ENCODE assay signal across 8 cellular contexts in the genomic region with DNA sequence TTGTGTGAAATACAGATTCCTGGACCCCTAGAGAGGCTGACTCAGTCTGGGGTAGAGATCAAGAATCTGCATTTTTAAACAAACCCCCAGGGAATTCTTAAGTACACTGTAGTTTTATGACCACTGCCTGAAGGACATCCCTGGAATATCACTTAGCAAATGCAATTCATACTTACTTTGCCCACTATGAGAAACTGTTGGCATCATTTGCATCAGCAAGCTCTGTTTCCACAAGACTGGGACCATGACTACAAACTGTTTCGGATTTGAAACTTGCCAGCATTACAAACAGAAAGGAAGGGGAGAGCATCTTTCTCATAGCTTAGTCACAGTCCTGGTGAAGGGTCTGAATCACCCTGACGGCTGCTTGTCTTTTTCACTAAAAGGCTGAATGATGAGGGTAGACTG.
A peak's percentile ranks its signal among the peaks of the same experiment; 100 is the strongest.
DNase-seq lines count a peak whose midpoint lies in the region; ATAC-seq, FAIRE-seq and TF ChIP-seq lines count a peak whose summit lies in the region.

No MANE protein-coding gene starts in this region.

- no peak for TF ChIP-seq RAD21 in IMR-90 (IDR thresholded peaks at IDR 0.05; ENCODE audit: low read length)

- no peak overlapping the region for H2AK9ac ChIP-seq in IMR-90 (replicated peaks; ENCODE audit: low read depth, low read length, poor library complexity)

- peaks cover 4% of the 10 kb centered on the region for H3K9me1 ChIP-seq in IMR-90 (ENCODE audit: insufficient read depth, low read length)

- peaks cover 10% of the 10 kb centered on the region for H3K4me1 ChIP-seq in IMR-90 (ENCODE audit: control insufficient read depth, insufficient read depth, low read length)
- peaks cover 18% of the 10 kb centered on the region for H3K4me1 ChIP-seq in astrocyte (ENCODE audit: insufficient read depth, low read length)

- FAIRE-seq in astrocyte (lab: Jason Lieb, UNC): peak; percentile 88
- FAIRE-seq in HTR-8/SVneo (lab: Jason Lieb, UNC): no peak

- H2AK5ac ChIP-seq in IMR-90 (ENCODE audit: low read depth, low read length): no peak overlapping the region; the same call in 1 of the 2 replicates

- H3K4me3 Mint-ChIP-seq in astrocyte (ENCODE audit: unreplicated experiment): peak overlapping the region; percentile 17

- CTCF ChIA-PET in IMR-90 (lab: Yijun Ruan, JAX): interaction anchor here (1.1 to 1.2 kb wide), 3 partner anchors 23 to 81 kb away, joined by 3 read pairs; no protein-coding TSS in a partner anchor

- peak overlapping the region; percentile 36; the same call in 1 of the 2 replicates for H3K56ac ChIP-seq in IMR-90 (ENCODE audit: extremely low read depth, insufficient read depth, low read length)

- no peaks in the 10 kb centered on the region for H3K9me3 Mint-ChIP-seq in astrocyte (ENCODE audit: unreplicated experiment)

- peak overlapping the region; percentile 76 for H2BK5ac ChIP-seq in IMR-90 (ENCODE audit: low read depth, low read length, poor library complexity, severe bottlenecking)

- H3K27ac Mint-ChIP-seq in astrocyte (ENCODE audit: unreplicated experiment): peak overlapping the region; percentile 94

- 0 out of 2 replicates have a peak overlapping the region, but pooled peaks have one; percentile 2 for H3K27ac ChIP-seq in IMR-90 (ENCODE audit: insufficient read depth, low read length)
- H3K27ac ChIP-seq in astrocyte (ENCODE audit: low read depth, low read length): peak overlapping the region; percentile 47
- no peak overlapping the region for H3K27ac ChIP-seq in WERI-Rb-1

- H3K14ac ChIP-seq in IMR-90 (replicated peaks; ENCODE audit: low read depth, low read length): no peak overlapping the region

- peak overlapping the region; percentile 42; the same call in 1 of the 3 replicates for H2BK15ac ChIP-seq in IMR-90 (ENCODE audit: low read depth, low read length)

- in situ Hi-C loops in IMR-90 (cut with MboI; ENCODE audit: low sequenced_read_pairs): no loop called here

- H3K36me3 Mint-ChIP-seq in astrocyte (ENCODE audit: low read depth, unreplicated experiment): no peaks in the 10 kb centered on the region

- no peaks in the 10 kb centered on the region for H3K9me3 ChIP-seq in IMR-90 (ENCODE audit: control insufficient read depth, insufficient read depth, low read length)
- no peaks in the 10 kb centered on the region for H3K9me3 ChIP-seq in astrocyte (ENCODE audit: insufficient read depth, low read depth, low read length)
- H3K9me3 ChIP-seq in WERI-Rb-1 (ENCODE audit: severe bottlenecking): no peaks in the 10 kb centered on the region

- peak overlapping the region; percentile 78 for H2BK120ac ChIP-seq in IMR-90 (ENCODE audit: low read depth, low read length)

- H3K27me3 Mint-ChIP-seq in astrocyte (ENCODE audit: low read depth, unreplicated experiment): no peaks in the 10 kb centered on the region

- H3K4me2 ChIP-seq in IMR-90 (ENCODE audit: low read depth, low read length) (peak overlapping the region; percentile 79), astrocyte (ENCODE audit: low read length) (peak overlapping the region; percentile 80)

- 0% methylated on average over 1 of the region's 2 CpGs; no CpG with 5 or more reads in 1 of the 2 experiments for WGBS in IMR-90 (ENCODE audit: extremely low coverage in 2 of 2, insufficient read length in 1 of 2), 2 experiments

- ATAC-seq in IMR-90 (ENCODE audit: low read depth) (peak; percentile 87), omental fat pad (ENCODE audit: low FRiP score) (peak; percentile 43), GM18505 (IDR thresholded peaks at IDR 0.05; ENCODE audit: unreplicated experiment) (no peak)

- TF ChIP-seq CTCF in IMR-90 (conservative IDR thresholded peaks at IDR 0.05; ENCODE audit: low read depth, low read length) (no peak), astrocyte (IDR thresholded peaks at IDR 0.05; ENCODE audit: insufficient read depth, low read depth, low read length) (no peak), omental fat pad (IDR thresholded peaks at IDR 0.05) (no peak), WERI-Rb-1 (IDR thresholded peaks at IDR 0.05; ENCODE audit: low read depth, low read length) (no peak)

- H3K36me3 ChIP-seq in IMR-90 (ENCODE audit: control insufficient read depth, insufficient read depth, low read length) (no peaks in the 10 kb centered on the region), astrocyte (ENCODE audit: insufficient read depth, low read length) (no peaks in the 10 kb centered on the region), WERI-Rb-1 (no peaks in the 10 kb centered on the region)

- H3K79me1 ChIP-seq in IMR-90 (ENCODE audit: low read depth in 1 of 2, low read length in 2 of 2): peaks cover 35 to 51% of the 10 kb centered on the region in 2 experiments

- peak overlapping the region; percentile 46; the same call in 1 of the 2 replicates for H2BK20ac ChIP-seq in IMR-90 (ENCODE audit: low read depth, low read length)

- H3K23ac ChIP-seq in IMR-90 (ENCODE audit: low read depth, low read length): peak overlapping the region; percentile 6

- peaks cover 9% of the 10 kb centered on the region for H3K79me2 ChIP-seq in astrocyte (ENCODE audit: insufficient read depth, low read length)

- no peak overlapping the region for H2AFZ ChIP-seq in IMR-90 (replicated peaks; ENCODE audit: low read length, poor library complexity)
- no peak overlapping the region for H2AFZ ChIP-seq in astrocyte (ENCODE audit: low read depth, low read length)

- H3K4me1 Mint-ChIP-seq in astrocyte (ENCODE audit: low read depth, unreplicated experiment): peaks cover 42% of the 10 kb centered on the region

- TF ChIP-seq POLR2A in IMR-90 (IDR thresholded peaks at IDR 0.05; ENCODE audit: low read depth, low read length): no peak
- no peak for TF ChIP-seq POLR2A in GM18505 (IDR thresholded peaks at IDR 0.05; ENCODE audit: borderline replicate concordance, extremely low read depth, insufficient read depth, insufficient read length)

- DNase-seq in EH (ENCODE audit: low read depth): peak; percentile 94
- DNase-seq in IMR-90: peak; percentile 93
- DNase-seq in astrocyte (ENCODE audit: low read depth): peak; percentile 82
- no peak for DNase-seq in omental fat pad (ENCODE audit: low spot score)
- DNase-seq in HTR-8/SVneo (ENCODE audit: insufficient read length, low spot score): no peak
- DNase-seq in COLO668 (lab: John Stamatoyannopoulos, UW; ENCODE audit: unreplicated experiment): no peak
- DNase-seq in WERI-Rb-1: no peak

- H4K20me1 ChIP-seq in IMR-90 (ENCODE audit: insufficient read depth, low read length): no peaks in the 10 kb centered on the region
- H4K20me1 ChIP-seq in astrocyte (ENCODE audit: insufficient read depth, low read length): no peaks in the 10 kb centered on the region

- H3K9ac ChIP-seq in IMR-90 (ENCODE audit: low read depth, low read length) (no peak overlapping the region), astrocyte (ENCODE audit: low read length) (peak overlapping the region; percentile 38)

- no peaks in the 10 kb centered on the region for H3K27me3 ChIP-seq in IMR-90 (ENCODE audit: control insufficient read depth, insufficient read depth, low read length)
- no peaks in the 10 kb centered on the region for H3K27me3 ChIP-seq in astrocyte (ENCODE audit: insufficient read depth, low read length)
- H3K27me3 ChIP-seq in WERI-Rb-1 (ENCODE audit: insufficient read depth, low read depth, severe bottlenecking): no peaks in the 10 kb centered on the region

- H4K91ac ChIP-seq in IMR-90 (ENCODE audit: insufficient read depth, low read depth, low read length): peak overlapping the region; percentile 57

- H4K8ac ChIP-seq in IMR-90 (ENCODE audit: low read depth in 2 of 2, low read length in 2 of 2): peak overlapping the region in 1 of 2 experiments; percentile 69; a peak in 2 of 4 replicates

- H3K4ac ChIP-seq in IMR-90 (ENCODE audit: low read depth, low read length): peak overlapping the region; percentile 64

- no TSS peak for BruUV-seq in IMR-90 (replicated peaks; lab: Mats Ljungman, UMichigan)

- H4K5ac ChIP-seq in IMR-90 (ENCODE audit: low read depth, low read length): no peak overlapping the region

- H3K4me3 ChIP-seq in IMR-90 (ENCODE audit: insufficient read depth, low read depth, low read length) (no peak overlapping the region), astrocyte (ENCODE audit: insufficient read depth, low read depth, low read length) (no peak overlapping the region), WERI-Rb-1 (ENCODE audit: low read depth, low read length) (no peak overlapping the region)

- dilution Hi-C loops in IMR-90 (cut with HindIII; ENCODE audit: low sequenced_read_pairs, unreplicated experiment): no loop called here

- intact Hi-C loops in IMR-90 (cut with micrococcal nuclease): loop anchor here (2.0 to 10.0 kb wide), 2 partner anchors 62 to 634 kb away; no protein-coding TSS in a partner anchor

- H3K18ac ChIP-seq in IMR-90 (ENCODE audit: low read depth, low read length): no peak overlapping the region

- POLR2A ChIA-PET in IMR-90 (lab: Charles Lee; ENCODE audit: unreplicated experiment): no interaction called here

TF ChIP-seq in IMR-90, 13 proteins besides CTCF, POLR2A, EP300 and RAD21 (continues in another document):
- TF ChIP-seq NFE2L2 (IDR thresholded peaks at IDR 0.05; ENCODE audit: low read depth, low read length): peak; percentile 16; the same call in 1 of the 2 replicates
- TF ChIP-seq MAZ (IDR thresholded peaks at IDR 0.05; ENCODE audit: borderline replicate concordance, low read depth, low read length): no peak
- TF ChIP-seq FOS (IDR thresholded peaks at IDR 0.05; ENCODE audit: low read depth, low read length): peak; percentile 66; the same call in 1 of the 2 replicates
- TF ChIP-seq BHLHE40 (IDR thresholded peaks at IDR 0.05; ENCODE audit: low read depth, low read length): no peak
- no peak for TF ChIP-seq SMC3 (IDR thresholded peaks at IDR 0.05; ENCODE audit: low read depth, low read length)
- no peak for TF ChIP-seq MXI1 (IDR thresholded peaks at IDR 0.05; ENCODE audit: borderline replicate concordance, low read depth, low read length)
- no peak for TF ChIP-seq CHD1 (IDR thresholded peaks at IDR 0.05; ENCODE audit: low read depth, low read length)
- no peak for TF ChIP-seq RCOR1 (IDR thresholded peaks at IDR 0.05; ENCODE audit: insufficient replicate concordance, low read length)
- TF ChIP-seq, protein P1, sequence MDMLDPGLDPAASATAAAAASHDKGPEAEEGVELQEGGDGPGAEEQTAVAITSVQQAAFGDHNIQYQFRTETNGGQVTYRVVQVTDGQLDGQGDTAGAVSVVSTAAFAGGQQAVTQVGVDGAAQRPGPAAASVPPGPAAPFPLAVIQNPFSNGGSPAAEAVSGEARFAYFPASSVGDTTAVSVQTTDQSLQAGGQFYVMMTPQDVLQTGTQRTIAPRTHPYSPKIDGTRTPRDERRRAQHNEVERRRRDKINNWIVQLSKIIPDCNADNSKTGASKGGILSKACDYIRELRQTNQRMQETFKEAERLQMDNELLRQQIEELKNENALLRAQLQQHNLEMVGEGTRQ (IDR thresholded peaks at IDR 0.05; ENCODE audit: low read depth, low read length): no peak
- peak; percentile 41 for TF ChIP-seq MAFK (IDR thresholded peaks at IDR 0.05; ENCODE audit: low read depth, low read length)
- TF ChIP-seq RFX5 (IDR thresholded peaks at IDR 0.05; ENCODE audit: low read depth, low read length): no peak

Comparison
In these comparisons a context has a peak if more than half of its experiments do, and no peak if none do; other contexts are left out.
1. DNase-seq: peak in EH (single experiment), IMR-90 (single experiment) and astrocyte (single experiment); none in omental fat pad (single experiment), HTR-8/SVneo (single experiment), COLO668 (single experiment) and WERI-Rb-1 (single experiment).